18 cellular contexts compared by ENCODE assay signal in the genomic region with DNA sequence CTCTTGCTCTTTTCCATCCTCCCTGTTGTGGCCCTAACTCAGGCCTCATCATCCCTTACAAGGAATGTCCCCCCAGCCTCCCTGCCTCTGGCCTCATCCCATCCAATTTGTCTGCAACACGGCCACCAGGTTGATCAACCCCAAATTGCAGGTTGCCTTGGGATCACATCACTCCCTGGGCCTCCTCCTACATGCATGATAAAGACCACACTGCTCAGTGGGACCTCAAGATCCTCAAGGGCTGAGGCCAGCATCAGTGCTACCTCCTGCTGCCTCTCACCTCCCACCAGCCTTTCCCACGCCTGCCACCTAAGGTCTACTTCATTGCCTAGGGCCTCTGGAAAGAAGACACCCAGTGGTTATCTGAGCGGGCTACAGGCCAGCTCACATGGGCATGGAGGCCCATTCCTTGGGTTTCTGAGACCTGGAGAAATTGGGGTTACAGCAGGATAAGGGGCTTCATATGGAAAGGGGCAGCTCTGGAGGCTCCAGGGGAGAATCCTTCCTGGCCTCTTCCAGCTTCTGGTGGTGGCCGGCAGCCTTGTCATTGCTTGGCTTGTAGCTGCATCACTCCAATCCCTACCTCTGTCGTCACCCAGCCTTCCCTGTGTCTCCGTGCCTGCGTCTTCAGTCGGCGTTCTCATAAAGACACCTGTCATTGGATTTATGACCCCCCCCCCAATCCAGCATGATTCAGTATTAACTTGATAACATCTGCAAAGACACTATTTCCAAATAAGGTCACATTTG.
"Had no signal": no experiment of that assay in that cellular context is flagged by ENCODE, and none has a peak within 500 bp of the region (broad histone marks: within the 10 kb centered on the region; RNA-seq: fewer than 3 reads in every experiment).

No MANE protein-coding gene starts in this region.

- H3K36me3 ChIP-seq: esophagus muscularis mucosa, gastrocnemius medialis, left ventricle myocardium inferior, lower lobe of right lung, sigmoid colon, tibial artery had no signal

- H3K4me3 ChIP-seq: dorsolateral prefrontal cortex, esophagus muscularis mucosa, gastrocnemius medialis, left ventricle myocardium inferior, lower lobe of right lung, psoas muscle, sigmoid colon, skin epidermis, tibial artery had no signal

- H3K27ac ChIP-seq: dorsolateral prefrontal cortex, epithelial cell of prostate, esophagus muscularis mucosa, gastrocnemius medialis, left ventricle myocardium inferior, lower lobe of right lung, psoas muscle, sigmoid colon, skin epidermis, tibial artery had no signal

- H3K9me3 ChIP-seq: gastrocnemius medialis had no signal

- H3K4me1 ChIP-seq: esophagus muscularis mucosa, gastrocnemius medialis, left ventricle myocardium inferior, lower lobe of right lung, psoas muscle, sigmoid colon, tibial artery had no signal

- ATAC-seq: gastrocnemius medialis; lower lobe of right lung; natural killer cell treated with Interleukin-12 subunit alpha and Interleukin-12 subunit beta and Interleukin-15 and Interleukin-18, amount 100 ng/mL, for 72 hours; psoas muscle had no signal

- FAIRE-seq: keratinocyte had no signal

- DNase-seq: central memory CD4-positive, alpha-beta T cell; cortex of kidney; effector memory CD4-positive, alpha-beta T cell; gastrocnemius medialis; left ventricle myocardium inferior; lower lobe of right lung; midbrain; psoas muscle; sigmoid colon; stimulated activated CD4-positive, alpha-beta T cell treated with anti-CD3 and anti-CD28 coated beads, Interleukin-12 subunit alpha, Interleukin-12 subunit beta, amount 100 ng/mL, for 4 hours; stimulated activated naive CD4-positive, alpha-beta T cell had no signal
